In genomic region chr1:159856576-159856975, GRCh38 we compare ENCODE assay signal across 26 cellular contexts. TPM values are rescaled to one million over a fixed set of nuclear protein-coding genes. Genes with fewer than 3 reads are reported as not detected.
DNase-seq lines count a peak whose midpoint lies in the region; ATAC-seq and TF ChIP-seq lines count a peak whose summit lies in the region.
"Had no signal": no experiment of that assay in that cellular context is flagged by ENCODE, and none has a peak within 500 bp of the region (broad histone marks: within the 10 kb centered on the region; RNA-seq: fewer than 3 reads in every experiment).

No MANE protein-coding gene starts in this region.

- intact Hi-C loops in activated naive CD4-positive, alpha-beta T cell treated with anti-CD3 and anti-CD28 coated beads for 36 hours (cut with micrococcal nuclease), result no loop called here
- intact Hi-C loops in Caco-2 (cut with micrococcal nuclease; ENCODE audit: unreplicated experiment), result no loop called here

- H3K4me1 Mint-ChIP-seq in activated naive CD4-positive, alpha-beta T cell treated with anti-CD3 and anti-CD28 coated beads, Interleukin-2, amount 10 ng/mL, durations not matched to agents 7 days and 5 days, result peaks cover 15% of the 10 kb centered on the region
- peaks cover 10% of the 10 kb centered on the region for H3K4me1 Mint-ChIP-seq in activated naive CD4-positive, alpha-beta T cell treated with anti-CD3 and anti-CD28 coated beads for 36 hours (ENCODE audit: low read depth)
- H3K4me1 Mint-ChIP-seq in HFFc6 (ENCODE audit: low read depth) (peaks cover 43% of the 10 kb centered on the region), neural crest cell (peaks cover 11% of the 10 kb centered on the region), Caco-2 (ENCODE audit: low read depth, unreplicated experiment) (peaks cover 7% of the 10 kb centered on the region)
- peaks cover 30% of the 10 kb centered on the region for H3K4me1 Mint-ChIP-seq in central memory CD8-positive, alpha-beta T cell

- H3K4me1 ChIP-seq in Caco-2, result no peaks in the 10 kb centered on the region
- H3K4me1 ChIP-seq: BLaER1 had no signal

- POLR2A ChIA-PET in Caco-2 (lab: Charles Lee), result interaction anchor here (0.6 kb wide), 1 partner anchor 1582 kb away, joined by 3 read pairs; no protein-coding TSS in a partner anchor

- no peaks in the 10 kb centered on the region; the same call in 1 of the 2 replicates for H3K27me3 ChIP-seq in Caco-2 (replicated peaks; ENCODE audit: control insufficient read depth, insufficient read depth, low read length)
- H3K27me3 ChIP-seq: gastrocnemius medialis, vagina had no signal

- no peaks in the 10 kb centered on the region for H3K36me3 Mint-ChIP-seq in activated naive CD4-positive, alpha-beta T cell treated with anti-CD3 and anti-CD28 coated beads, Interleukin-2, amount 10 ng/mL, durations not matched to agents 7 days and 5 days
- H3K36me3 Mint-ChIP-seq in activated naive CD4-positive, alpha-beta T cell treated with anti-CD3 and anti-CD28 coated beads for 36 hours (ENCODE audit: low read depth), result no peaks in the 10 kb centered on the region
- H3K36me3 Mint-ChIP-seq in HFFc6 (ENCODE audit: low read depth) (no peaks in the 10 kb centered on the region), neural crest cell (ENCODE audit: low read depth) (no peaks in the 10 kb centered on the region), Caco-2 (ENCODE audit: insufficient read depth, unreplicated experiment) (no peaks in the 10 kb centered on the region)
- H3K36me3 Mint-ChIP-seq in central memory CD8-positive, alpha-beta T cell (ENCODE audit: insufficient read depth), result peaks cover 2% of the 10 kb centered on the region
- H3K36me3 Mint-ChIP-seq: WTC11 had no signal

- CTCF ChIA-PET in activated naive CD4-positive, alpha-beta T cell treated with anti-CD3 and anti-CD28 coated beads, Interleukin-2, amount 10 ng/mL, durations not matched to agents 7 days and 5 days (lab: Charles Lee), result interaction anchor here (9.1 kb wide), 1 partner anchor 35 kb away, joined by 42 read pairs; no protein-coding TSS in a partner anchor
- CTCF ChIA-PET in activated naive CD4-positive, alpha-beta T cell treated with anti-CD3 and anti-CD28 coated beads for 36 hours (lab: Charles Lee), result interaction anchor here (1.1 to 1.7 kb wide), 3 partner anchors 36 to 57 kb away, joined by 3 to 5 read pairs (median 3); no protein-coding TSS in a partner anchor
- CTCF ChIA-PET in Caco-2 (lab: Charles Lee), result interaction anchor here (0.8 to 1.1 kb wide), 2 partner anchors 58 to 151 kb away, joined by 3 to 5 read pairs; no protein-coding TSS in a partner anchor

- DNase-seq in activated naive CD4-positive, alpha-beta T cell treated with anti-CD3 and anti-CD28 coated beads, Interleukin-2, amount 10 ng/mL, durations not matched to agents 7 days and 5 days, result no peak
- no peak for DNase-seq in activated naive CD4-positive, alpha-beta T cell treated with anti-CD3 and anti-CD28 coated beads for 36 hours
- no peak for DNase-seq in HFFc6
- no peak for DNase-seq in central memory CD8-positive, alpha-beta T cell (ENCODE audit: low spot score in 2 of 2)
- DNase-seq in neural crest cell (ENCODE audit: low read depth, low spot score), result no peak
- DNase-seq in NOMO-1 treated with dmso at 0.1 percent for 144 hours (lab: John Stamatoyannopoulos, UW; ENCODE audit: unreplicated experiment), result no peak
- DNase-seq in NCI-H1436 (lab: John Stamatoyannopoulos, UW), result no peak
- DNase-seq in Caco-2, result no peak
- DNase-seq: DMS153; gastrocnemius medialis; kidney; NCI-H2081; NCI-H446 treated with DMSO at 0.1 percent for 48 hours; stimulated activated CD4-positive, alpha-beta T cell treated with anti-CD3 and anti-CD28 coated beads, Interleukin-15, amount 100 ng/mL, for 24 hours; T-helper 9 cell had no signal

- H3K9me3 ChIP-seq in Caco-2, result no peaks in the 10 kb centered on the region
- H3K9me3 ChIP-seq: BLaER1, gastrocnemius medialis, vagina had no signal

- peak overlapping the region; percentile 4 for H3K4me3 Mint-ChIP-seq in activated naive CD4-positive, alpha-beta T cell treated with anti-CD3 and anti-CD28 coated beads, Interleukin-2, amount 10 ng/mL, durations not matched to agents 7 days and 5 days
- no peak overlapping the region for H3K4me3 Mint-ChIP-seq in activated naive CD4-positive, alpha-beta T cell treated with anti-CD3 and anti-CD28 coated beads for 36 hours
- H3K4me3 Mint-ChIP-seq in HFFc6, result no peak overlapping the region
- peak overlapping the region; percentile 42 for H3K4me3 Mint-ChIP-seq in central memory CD8-positive, alpha-beta T cell
- peak overlapping the region; percentile 76 for H3K4me3 Mint-ChIP-seq in neural crest cell
- H3K4me3 Mint-ChIP-seq in Caco-2 (ENCODE audit: unreplicated experiment), result no peak overlapping the region
- H3K4me3 Mint-ChIP-seq: WTC11 had no signal

- no peak overlapping the region for H3K4me3 ChIP-seq in Caco-2 (ENCODE audit: low read depth, low read length)
- H3K4me3 ChIP-seq: BLaER1, gastrocnemius medialis, GM12878, vagina had no signal

- H3K27me3 Mint-ChIP-seq in activated naive CD4-positive, alpha-beta T cell treated with anti-CD3 and anti-CD28 coated beads, Interleukin-2, amount 10 ng/mL, durations not matched to agents 7 days and 5 days, result peaks cover 16% of the 10 kb centered on the region
- H3K27me3 Mint-ChIP-seq in activated naive CD4-positive, alpha-beta T cell treated with anti-CD3 and anti-CD28 coated beads for 36 hours (ENCODE audit: low read depth), result no peaks in the 10 kb centered on the region
- peaks cover 3% of the 10 kb centered on the region for H3K27me3 Mint-ChIP-seq in HFFc6 (ENCODE audit: insufficient read depth)
- no peaks in the 10 kb centered on the region for H3K27me3 Mint-ChIP-seq in central memory CD8-positive, alpha-beta T cell
- H3K27me3 Mint-ChIP-seq in neural crest cell (ENCODE audit: low read depth), result peaks cover 84% of the 10 kb centered on the region
- peaks cover 5% of the 10 kb centered on the region for H3K27me3 Mint-ChIP-seq in Caco-2 (ENCODE audit: insufficient read depth, unreplicated experiment)

- no peak for ATAC-seq in central memory CD8-positive, alpha-beta T cell (replicated peaks; ENCODE audit: extremely low read depth, poor library complexity, severe bottlenecking)
- ATAC-seq: esophagus mucosa, gastrocnemius medialis, GM12878, sciatic nerve, SK-N-SH treated with all-trans-retinoic acid at 6 μM for 48 hours, WTC11 had no signal

- H3K36me3 ChIP-seq in Caco-2 (ENCODE audit: control insufficient read depth, insufficient read depth, low read length), result no peaks in the 10 kb centered on the region
- H3K36me3 ChIP-seq: BLaER1, gastrocnemius medialis, vagina had no signal

- no peak for TF ChIP-seq CTCF in HFFc6 (IDR thresholded peaks at IDR 0.05)
- TF ChIP-seq CTCF in neural crest cell (conservative IDR thresholded peaks at IDR 0.05), result no peak
- no peak for TF ChIP-seq CTCF in Caco-2 (IDR thresholded peaks at IDR 0.05; ENCODE audit: insufficient read depth in 1 of 2, low read depth in 1 of 2, low read length in 1 of 2, severe bottlenecking in 1 of 2, unreplicated experiment in 1 of 2)

- H3K9me3 Mint-ChIP-seq in activated naive CD4-positive, alpha-beta T cell treated with anti-CD3 and anti-CD28 coated beads, Interleukin-2, amount 10 ng/mL, durations not matched to agents 7 days and 5 days, result no peaks in the 10 kb centered on the region
- no peaks in the 10 kb centered on the region for H3K9me3 Mint-ChIP-seq in activated naive CD4-positive, alpha-beta T cell treated with anti-CD3 and anti-CD28 coated beads for 36 hours
- H3K9me3 Mint-ChIP-seq in HFFc6 (no peaks in the 10 kb centered on the region), neural crest cell (no peaks in the 10 kb centered on the region), Caco-2 (ENCODE audit: unreplicated experiment) (no peaks in the 10 kb centered on the region)
- no peaks in the 10 kb centered on the region for H3K9me3 Mint-ChIP-seq in central memory CD8-positive, alpha-beta T cell
- H3K9me3 Mint-ChIP-seq: WTC11 had no signal

- no TSS peak for BruUV-seq in Caco-2 (replicated peaks; lab: Mats Ljungman, UMichigan)

- H3K27ac Mint-ChIP-seq in activated naive CD4-positive, alpha-beta T cell treated with anti-CD3 and anti-CD28 coated beads, Interleukin-2, amount 10 ng/mL, durations not matched to agents 7 days and 5 days, result peak overlapping the region; percentile 46
- H3K27ac Mint-ChIP-seq in activated naive CD4-positive, alpha-beta T cell treated with anti-CD3 and anti-CD28 coated beads for 36 hours, result no peak overlapping the region
- H3K27ac Mint-ChIP-seq in HFFc6 (peak overlapping the region; percentile 27; the same call in 1 of the 2 replicates), neural crest cell (ENCODE audit: unreplicated experiment) (no peak overlapping the region), Caco-2 (ENCODE audit: unreplicated experiment) (no peak overlapping the region)
- peak overlapping the region; percentile 45 for H3K27ac Mint-ChIP-seq in central memory CD8-positive, alpha-beta T cell (ENCODE audit: low read depth)
- H3K27ac Mint-ChIP-seq: WTC11 had no signal

RNA-seq across cellular contexts. Expression of gene VSIG8, which starts 5.9 kb away (rescaled TPM):
- total RNA-seq in activated naive CD4-positive, alpha-beta T cell treated with anti-CD3 and anti-CD28 coated beads for 36 hours, result not detected
- not detected for total RNA-seq in HFFc6 (2021; fragmentation: NEBNext Ultra II Directional; extraction: Animal tissue kit (Norgen Biotek cat#: 25700))
- not detected in 2 replicates for total RNA-seq in neural crest cell
- total RNA-seq in Caco-2 (2022), result not detected in 2 replicates
- total RNA-seq: A673, gastrocnemius medialis, GM12878, kidney, lung microvascular endothelial cell, RPMI7951, sciatic nerve, temporal lobe, vagina, WTC11 had no signal

RNA-seq across cellular contexts. Expression of gene SLAMF8, which starts 29.9 kb away (rescaled TPM):
- total RNA-seq in activated naive CD4-positive, alpha-beta T cell treated with anti-CD3 and anti-CD28 coated beads for 36 hours, result under 1 TPM in 1 of 2 experiments, not detected in 1; 0.19 TPM
- total RNA-seq in HFFc6 (2021; fragmentation: NEBNext Ultra II Directional; extraction: Animal tissue kit (Norgen Biotek cat#: 25700)), result under 1 TPM; 0.09 to 0.99 (median 0.40) TPM
- not detected in 2 replicates for total RNA-seq in neural crest cell
- not detected in 2 replicates for total RNA-seq in Caco-2 (2022)
- total RNA-seq: A673, lung microvascular endothelial cell, temporal lobe, WTC11 had no signal

RNA-seq across cellular contexts. Expression of gene CFAP45, which starts 43.4 kb away (rescaled TPM):
- 1 to 10 TPM; 2.1 to 2.6 TPM for total RNA-seq in activated naive CD4-positive, alpha-beta T cell treated with anti-CD3 and anti-CD28 coated beads for 36 hours
- total RNA-seq in HFFc6 (2021; fragmentation: NEBNext Ultra II Directional; extraction: Animal tissue kit (Norgen Biotek cat#: 25700)), result 1 to 10 TPM in 4 of 6 experiments, under 1 TPM in 2; 0.94 to 2.5 (median 1.2) TPM
- total RNA-seq in neural crest cell, result not detected in 2 replicates
- total RNA-seq in Caco-2 (2022), result 1.1 and 1.5 TPM in 2 replicates
- total RNA-seq: gastrocnemius medialis, vagina had no signal

RNA-seq across cellular contexts. Expression of gene FCRL6, which starts 54.4 kb away (rescaled TPM):
- not detected for total RNA-seq in activated naive CD4-positive, alpha-beta T cell treated with anti-CD3 and anti-CD28 coated beads for 36 hours
- total RNA-seq in HFFc6 (2021; fragmentation: NEBNext Ultra II Directional; extraction: Animal tissue kit (Norgen Biotek cat#: 25700)), result not detected
- total RNA-seq in neural crest cell (not detected in 2 replicates), Caco-2 (2022) (not detected in 2 replicates)
- total RNA-seq: esophagus mucosa, gastrocnemius medialis, lung microvascular endothelial cell, RPMI7951, vagina, WTC11 had no signal

Comparison
In these comparisons a context has a peak if more than half of its experiments do, and no peak if none do; other contexts are left out.
1. H3K27ac Mint-ChIP-seq: peak in activated naive CD4-positive, alpha-beta T cell treated with anti-CD3 and anti-CD28 coated beads, Interleukin-2, amount 10 ng/mL, durations not matched to agents 7 days and 5 days (single experiment), HFFc6 (single experiment) and central memory CD8-positive, alpha-beta T cell (single experiment); none in activated naive CD4-positive, alpha-beta T cell treated with anti-CD3 and anti-CD28 coated beads for 36 hours (single experiment), neural crest cell (single experiment) and Caco-2 (single experiment).
2. H3K4me3 Mint-ChIP-seq: peak in activated naive CD4-positive, alpha-beta T cell treated with anti-CD3 and anti-CD28 coated beads, Interleukin-2, amount 10 ng/mL, durations not matched to agents 7 days and 5 days (single experiment), central memory CD8-positive, alpha-beta T cell (single experiment) and neural crest cell (single experiment); none in activated naive CD4-positive, alpha-beta T cell treated with anti-CD3 and anti-CD28 coated beads for 36 hours (single experiment), HFFc6 (single experiment) and Caco-2 (single experiment).